In the genomic region with DNA sequence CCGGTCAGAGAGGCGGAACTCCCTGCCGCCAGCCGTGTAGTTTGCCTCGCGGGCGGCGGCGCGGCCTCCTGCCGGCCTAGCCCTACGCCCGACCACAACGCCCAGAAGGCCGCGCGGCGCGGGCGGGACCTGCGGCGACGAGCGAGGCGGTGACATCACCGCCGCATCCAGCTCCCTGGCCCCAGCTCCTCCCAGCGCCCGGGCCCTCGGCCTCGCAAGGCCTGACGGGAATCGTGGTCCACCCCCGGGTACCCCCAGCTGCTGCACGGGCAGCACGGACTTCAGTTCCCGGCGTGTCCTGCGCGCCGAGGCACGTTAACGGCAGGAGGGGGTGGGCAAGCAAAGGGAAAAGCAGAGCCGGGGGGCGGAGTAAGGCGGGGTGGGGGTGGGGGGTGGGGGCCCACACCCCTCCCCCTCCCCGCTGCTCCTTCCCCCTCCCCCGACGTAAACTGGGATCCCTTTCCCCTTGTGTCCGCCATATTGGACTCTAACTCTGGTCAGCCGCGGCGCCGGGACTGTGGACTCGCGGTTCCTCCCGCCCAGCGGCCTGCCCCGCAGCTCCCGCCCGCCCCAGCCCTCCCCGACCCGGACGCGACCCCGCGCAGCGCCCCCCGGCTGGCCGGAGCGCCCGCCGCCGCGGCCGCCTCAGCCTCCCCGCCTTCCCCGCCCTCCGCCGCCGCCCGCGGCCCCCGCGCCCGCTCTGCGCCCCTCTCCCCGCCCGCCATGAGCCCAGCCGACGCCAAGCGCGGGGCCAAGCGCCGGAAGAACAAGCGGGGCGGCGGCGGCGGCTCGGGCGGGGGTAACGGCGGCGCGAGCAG, we compare ENCODE assay signal across 8 cellular contexts. TPM values are rescaled to one million over a fixed set of nuclear protein-coding genes. Genes with fewer than 3 reads are reported as not detected.
DNase-seq lines count a peak whose midpoint lies in the region; ATAC-seq and TF ChIP-seq lines count a peak whose summit lies in the region.

TSS of gene FAM193A (plus strand) at position 455 of the 818 bp plus-strand sequence. CDS start at position 724, 269 bp downstream.

- no CpG with 5 or more reads among the region's 106 CpGs for WGBS in esophagus squamous epithelium, 2 donors

- no peaks in the 10 kb centered on the region for H3K9me2 ChIP-seq in DOHH2 (replicated peaks; ENCODE audit: control insufficient read depth, low read length)
- H3K9me2 ChIP-seq in GM23338 (ENCODE audit: insufficient read depth), result no peaks in the 10 kb centered on the region

- H4K20me1 ChIP-seq in DOHH2 (ENCODE audit: control insufficient read depth, insufficient read depth, low read depth, low read length) (peaks cover 13% of the 10 kb centered on the region), GM23338 (replicated peaks; ENCODE audit: insufficient read depth) (peaks cover 34% of the 10 kb centered on the region)

- H3K4me3 Mint-ChIP-seq in GM23338, result peak within 1 kb of the TSS; percentile 98

- H3K27ac Mint-ChIP-seq in GM23338, result peak within 1 kb of the TSS; percentile 99

- DNase-seq in GM23338 (ENCODE audit: low spot score) (peak; percentile 99), Kasumi-1 (lab: John Stamatoyannopoulos, UW) (peak; percentile 94 to 95), RKO (ENCODE audit: low spot score) (peak; percentile 99), activated T-helper 1 cell treated with Interleukin-2 at 50 U/mL for 16 hours (ENCODE audit: low read depth) (peak; percentile 99), esophagus squamous epithelium (lab: John Stamatoyannopoulos, UW) (peak; percentile 92), myocyte (ENCODE audit: low read depth) (peak; percentile 100)
- DNase-seq in stimulated activated CD8-positive, alpha-beta memory T cell treated with anti-CD3 and anti-CD28 coated beads, Interleukin-7, amount 100 ng/mL, for 4 hours (ENCODE audit: low read depth in 2 of 2), result peak; percentile 98 to 100

- peak; percentile 88 for ATAC-seq in GM23338

- H3K9me3 ChIP-seq in DOHH2 (ENCODE audit: control insufficient read depth, insufficient read depth, low read length) (no peaks in the 10 kb centered on the region), esophagus squamous epithelium (no peaks in the 10 kb centered on the region)

- peak in 1 of 4 donors; percentile 67 for TF ChIP-seq POLR2A in esophagus squamous epithelium (IDR thresholded peaks at IDR 0.05)

- H3K4me2 ChIP-seq in DOHH2 (ENCODE audit: low read length) (peak within 1 kb of the TSS; percentile 95), GM23338 (peak within 1 kb of the TSS; percentile 81)

- intact Hi-C loops in esophagus squamous epithelium (cut with DNase I), result no loop called here

- peaks cover 12% of the 10 kb centered on the region for H3K36me3 Mint-ChIP-seq in GM23338 (ENCODE audit: low read depth)

- H3K4me1 ChIP-seq in DOHH2 (ENCODE audit: control insufficient read depth, low read length) (peaks cover 15% of the 10 kb centered on the region), GM23338 (ENCODE audit: insufficient read depth) (peaks cover 11% of the 10 kb centered on the region), esophagus squamous epithelium (peaks cover 15 to 38% (median 22%) of the 10 kb centered on the region in 3 donors)

- H3K9me3 Mint-ChIP-seq in GM23338, result peaks cover 4% of the 10 kb centered on the region; the same call in 1 of the 3 replicates

- H3K27me3 Mint-ChIP-seq in GM23338 (ENCODE audit: insufficient read depth, low read depth, poor library complexity), result peaks cover 24% of the 10 kb centered on the region

- peaks cover 9% of the 10 kb centered on the region for H3K4me1 Mint-ChIP-seq in GM23338

- H3K27me3 ChIP-seq in DOHH2 (ENCODE audit: control insufficient read depth, low read length), result no peaks in the 10 kb centered on the region
- H3K27me3 ChIP-seq in GM23338 (ENCODE audit: insufficient read depth), result no peaks in the 10 kb centered on the region
- H3K27me3 ChIP-seq in esophagus squamous epithelium, result no peaks in the 10 kb centered on the region

- H3K79me2 ChIP-seq in DOHH2 (ENCODE audit: control insufficient read depth, low read length), result peaks cover 45% of the 10 kb centered on the region
- H3K79me2 ChIP-seq in GM23338 (replicated peaks; ENCODE audit: insufficient read depth), result peaks cover 42% of the 10 kb centered on the region

- peak within 1 kb of the TSS; percentile 11 for H2AFZ ChIP-seq in GM23338

- H3K27ac ChIP-seq in DOHH2 (ENCODE audit: low read depth, low read length) (peak within 1 kb of the TSS; percentile 40), GM23338 (ENCODE audit: low read depth) (peak within 1 kb of the TSS; percentile 92), esophagus squamous epithelium (peak within 1 kb of the TSS; percentile 91 to 99 (median 96))

- peak within 1 kb of the TSS; percentile 88 for H3K4me3 ChIP-seq in DOHH2 (ENCODE audit: low read length)
- peak within 1 kb of the TSS; percentile 85 for H3K4me3 ChIP-seq in GM23338
- H3K4me3 ChIP-seq in esophagus squamous epithelium, result peak within 1 kb of the TSS; percentile 76 to 99 (median 94)

- TF ChIP-seq CTCF in DOHH2 (IDR thresholded peaks at IDR 0.05; ENCODE audit: low read depth, low read length, poor library complexity, severe bottlenecking) (no peak), GM23338 (conservative IDR thresholded peaks at IDR 0.05; ENCODE audit: low read depth in 2 of 2) (no peak), esophagus squamous epithelium (IDR thresholded peaks at IDR 0.05) (peak in 1 of 6 experiments; percentile 18)

- peaks cover 9% of the 10 kb centered on the region for H3K36me3 ChIP-seq in DOHH2 (ENCODE audit: control insufficient read depth, low read length)
- no peaks in the 10 kb centered on the region for H3K36me3 ChIP-seq in GM23338 (ENCODE audit: insufficient read depth)
- H3K36me3 ChIP-seq in esophagus squamous epithelium, result peaks cover 0 to 7% (median 0%) of the 10 kb centered on the region in 3 donors

- H3F3A ChIP-seq in DOHH2 (ENCODE audit: control insufficient read depth, insufficient read depth) (no peaks in the 10 kb centered on the region), GM23338 (replicated peaks; ENCODE audit: low read depth) (peaks cover 12% of the 10 kb centered on the region; the same call in 1 of the 2 replicates)

TF ChIP-seq in GM23338, 12 proteins besides CTCF, POLR2A, EP300 and RAD21 (continues in another document):
- TF ChIP-seq JUNB (IDR thresholded peaks at IDR 0.05; ENCODE audit: unreplicated experiment), result no peak
- TF ChIP-seq STAT1 (IDR thresholded peaks at IDR 0.05; ENCODE audit: unreplicated experiment), result no peak
- TF ChIP-seq ZNF114 (CRISPR knock-in tag; IDR thresholded peaks at IDR 0.05), result no peak
- no peak for TF ChIP-seq NANOG (IDR thresholded peaks at IDR 0.05; ENCODE audit: borderline replicate concordance)
- TF ChIP-seq POLR2AphosphoS5 (IDR thresholded peaks at IDR 0.05; ENCODE audit: low read depth), result peak; percentile 68
- TF ChIP-seq CREB1 (CRISPR knock-in tag; IDR thresholded peaks at IDR 0.05; ENCODE audit: low read depth), result peak; percentile 88
- TF ChIP-seq, protein P1, sequence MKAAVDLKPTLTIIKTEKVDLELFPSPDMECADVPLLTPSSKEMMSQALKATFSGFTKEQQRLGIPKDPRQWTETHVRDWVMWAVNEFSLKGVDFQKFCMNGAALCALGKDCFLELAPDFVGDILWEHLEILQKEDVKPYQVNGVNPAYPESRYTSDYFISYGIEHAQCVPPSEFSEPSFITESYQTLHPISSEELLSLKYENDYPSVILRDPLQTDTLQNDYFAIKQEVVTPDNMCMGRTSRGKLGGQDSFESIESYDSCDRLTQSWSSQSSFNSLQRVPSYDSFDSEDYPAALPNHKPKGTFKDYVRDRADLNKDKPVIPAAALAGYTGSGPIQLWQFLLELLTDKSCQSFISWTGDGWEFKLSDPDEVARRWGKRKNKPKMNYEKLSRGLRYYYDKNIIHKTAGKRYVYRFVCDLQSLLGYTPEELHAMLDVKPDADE (IDR thresholded peaks at IDR 0.05), result peak; percentile 97

RNA-seq across cellular contexts. Expression of gene FAM193A, which starts in this region (rescaled TPM):
- total RNA-seq in GM23338 (2014; rRNA removed; shearing (Covaris generic)), result 20.8 and 22.9 TPM in 2 replicates
- polyA plus RNA-seq in GM23338 (2016; fragmentation: Nextera tagmentation; extraction: Ambion mirVana), result 8.5 and 12.0 TPM in 2 replicates
- total RNA-seq in esophagus squamous epithelium (10 to 100 TPM in 3 of 4 donors, 1 to 10 TPM in 1; 9.8 to 18.7 (median 16.4) TPM), myocyte (13.9 and 15.2 TPM in 2 replicates)
- polyA plus RNA-seq in myocyte (2012), result 12.9 TPM

Comparison
In these comparisons a context has a peak if more than half of its experiments do, and no peak if none do; other contexts are left out.
1. Peak in every context shown above with its lines: DNase-seq, ATAC-seq, H3K4me3 ChIP-seq and H3K27ac ChIP-seq.
2. H3K27ac ChIP-seq: peak in every context shown above with its lines; median percentile 96 in esophagus squamous epithelium; 92 in GM23338; 40 in DOHH2.